ENCODE assay signal across 7 cellular contexts in the genomic region with DNA sequence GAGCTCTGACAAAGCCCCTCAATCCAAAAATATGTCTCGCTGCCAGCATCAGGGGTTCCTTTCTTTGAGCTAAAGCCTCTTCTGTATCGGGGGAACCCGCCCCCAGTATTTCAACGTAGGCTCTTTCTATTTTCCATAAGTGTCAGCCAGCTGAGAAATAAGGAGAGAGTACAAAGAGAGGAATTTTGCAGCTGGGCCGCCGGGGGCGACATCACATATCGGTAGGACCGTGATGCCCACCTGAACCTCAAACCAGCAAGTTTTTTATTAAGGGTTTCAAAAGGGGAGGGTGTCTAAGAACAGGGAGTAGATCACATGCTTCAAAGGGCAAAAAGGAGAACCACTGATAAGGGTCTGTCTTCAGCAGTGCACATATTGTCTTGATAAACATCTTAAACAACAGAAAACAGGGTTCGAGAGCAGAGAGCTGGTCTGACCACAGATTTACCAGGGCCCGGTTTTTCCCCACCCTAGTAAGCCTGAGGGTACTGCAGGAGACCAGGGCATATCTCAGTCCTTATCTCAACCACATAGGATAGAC.
DNase-seq lines count a peak whose midpoint lies in the region; ATAC-seq, FAIRE-seq and TF ChIP-seq lines count a peak whose summit lies in the region.
"Not testable (repeated sequence)": the region's sequence is repeated elsewhere in the genome, so short reads cannot be mapped to it uniquely, and the experiment has no call there.

No MANE protein-coding gene starts in this region.

- H3K27ac ChIP-seq in CD8-positive, alpha-beta T cell (ENCODE audit: low read depth, low read length): peak overlapping the region; percentile 46
- peak overlapping the region; percentile 69; the same call in 1 of the 2 replicates for H3K27ac ChIP-seq in Karpas-422 (ENCODE audit: low read length)
- peak overlapping the region in 3 of 4 donors; percentile 31 to 84 (median 76) for H3K27ac ChIP-seq in Peyer's patch
- H3K27ac ChIP-seq in small intestine (ENCODE audit: low read depth in 1 of 2, low read length in 1 of 2): peak overlapping the region; percentile 61 to 69

- not testable (repeated sequence) for H3K27me3 Mint-ChIP-seq in CD8-positive, alpha-beta T cell (ENCODE audit: low read depth); activated CD8-positive, alpha-beta T cell treated with anti-CD3 and anti-CD28 coated beads for 36 hours; activated naive CD8-positive, alpha-beta T cell treated with anti-CD3 and anti-CD28 coated beads for 36 hours; memory B cell

- not testable (repeated sequence) for H3K36me3 ChIP-seq in CD8-positive, alpha-beta T cell (ENCODE audit: insufficient read depth, low read length); Karpas-422 (ENCODE audit: insufficient read depth, low read length); Peyer's patch; small intestine (ENCODE audit: control insufficient read depth in 2 of 2, insufficient read depth in 2 of 2, low read length in 2 of 2)

- TF ChIP-seq POLR2A in Peyer's patch (IDR thresholded peaks at IDR 0.05): not testable (repeated sequence)

- CTCF ChIA-PET in CD8-positive, alpha-beta T cell (lab: Charles Lee): interaction anchor here (0.8 to 1.5 kb wide), 5 partner anchors 20 to 401 kb away, joined by 3 to 10 read pairs (median 4); no protein-coding TSS in a partner anchor
- CTCF ChIA-PET in activated CD8-positive, alpha-beta T cell treated with anti-CD3 and anti-CD28 coated beads for 36 hours (lab: Charles Lee): interaction anchor here (1.0 to 3.5 kb wide), 3 partner anchors 26 to 212 kb away, joined by 3 to 25 read pairs (median 10); no protein-coding TSS in a partner anchor

- H3K79me2 ChIP-seq in Karpas-422 (ENCODE audit: low read length): not testable (repeated sequence)

- FAIRE-seq in small intestine (lab: Jason Lieb, UNC): not testable (repeated sequence)

- POLR2A ChIA-PET in CD8-positive, alpha-beta T cell (lab: Charles Lee): interaction anchor here (0.5 to 1.2 kb wide), 5 partner anchors 11 to 94 kb away, joined by 3 to 4 read pairs (median 3); no protein-coding TSS in a partner anchor
- POLR2A ChIA-PET in activated CD8-positive, alpha-beta T cell treated with anti-CD3 and anti-CD28 coated beads for 36 hours (lab: Charles Lee): interaction anchor here (1.2 kb wide), 2 partner anchors 33 to 97 kb away, joined by 3 read pairs; no protein-coding TSS in a partner anchor

- H3K9me3 ChIP-seq in CD8-positive, alpha-beta T cell (ENCODE audit: low read length); Karpas-422 (ENCODE audit: low read length); Peyer's patch; small intestine (ENCODE audit: control insufficient read depth, low read depth): not testable (repeated sequence)

- WGBS in small intestine, 3 donors: 68 to 85% (median 72%) methylated on average over 11 of the region's 11 CpGs

- peak overlapping the region; percentile 52 for H3K4me2 ChIP-seq in Karpas-422 (ENCODE audit: low read depth, low read length, poor library complexity, severe bottlenecking)

- not testable (repeated sequence) for DNase-seq in CD8-positive, alpha-beta T cell; Karpas-422; activated CD8-positive, alpha-beta T cell treated with anti-CD3 and anti-CD28 coated beads for 36 hours; activated naive CD8-positive, alpha-beta T cell treated with anti-CD3 and anti-CD28 coated beads for 36 hours; memory B cell (ENCODE audit: low spot score in 2 of 2); small intestine
- DNase-seq in Peyer's patch: peak in 1 of 3 donors; percentile 40

- intact Hi-C loops in CD8-positive, alpha-beta T cell (cut with DNase I, micrococcal nuclease): loop anchor here in 1 of 2 experiments (10.0 kb wide), 1 partner anchor 255 kb away; no protein-coding TSS in a partner anchor
- intact Hi-C loops in activated CD8-positive, alpha-beta T cell treated with anti-CD3 and anti-CD28 coated beads for 36 hours (cut with micrococcal nuclease): not testable (repeated sequence)

- H3K9me3 Mint-ChIP-seq in CD8-positive, alpha-beta T cell; activated CD8-positive, alpha-beta T cell treated with anti-CD3 and anti-CD28 coated beads for 36 hours; activated naive CD8-positive, alpha-beta T cell treated with anti-CD3 and anti-CD28 coated beads for 36 hours; memory B cell: not testable (repeated sequence)

- not testable (repeated sequence) for H3K27me3 ChIP-seq in CD8-positive, alpha-beta T cell (ENCODE audit: insufficient read depth, low read length); Karpas-422 (ENCODE audit: low read length); Peyer's patch; small intestine (ENCODE audit: control insufficient read depth in 2 of 2, insufficient read depth in 2 of 2, low read length in 2 of 2)

- H3K4me3 Mint-ChIP-seq in CD8-positive, alpha-beta T cell: peak overlapping the region; percentile 73
- not testable (repeated sequence) for H3K4me3 Mint-ChIP-seq in activated CD8-positive, alpha-beta T cell treated with anti-CD3 and anti-CD28 coated beads for 36 hours
- peak overlapping the region; percentile 8 for H3K4me3 Mint-ChIP-seq in activated naive CD8-positive, alpha-beta T cell treated with anti-CD3 and anti-CD28 coated beads for 36 hours
- peak overlapping the region; percentile 15 for H3K4me3 Mint-ChIP-seq in memory B cell

- not testable (repeated sequence) for H3K9me2 ChIP-seq in Karpas-422 (replicated peaks; ENCODE audit: insufficient read depth, low read length)

- H3K36me3 Mint-ChIP-seq in CD8-positive, alpha-beta T cell; activated CD8-positive, alpha-beta T cell treated with anti-CD3 and anti-CD28 coated beads for 36 hours (ENCODE audit: low read depth); activated naive CD8-positive, alpha-beta T cell treated with anti-CD3 and anti-CD28 coated beads for 36 hours; memory B cell: not testable (repeated sequence)

- not testable (repeated sequence) for ATAC-seq in CD8-positive, alpha-beta T cell; activated CD8-positive, alpha-beta T cell treated with anti-CD3 and anti-CD28 coated beads for 36 hours; memory B cell (ENCODE audit: low read depth)

- TF ChIP-seq CTCF in CD8-positive, alpha-beta T cell (IDR thresholded peaks at IDR 0.05); Peyer's patch (IDR thresholded peaks at IDR 0.05); activated CD8-positive, alpha-beta T cell treated with anti-CD3 and anti-CD28 coated beads for 36 hours (IDR thresholded peaks at IDR 0.05): not testable (repeated sequence)

- peak overlapping the region; percentile 4; the same call in 1 of the 2 replicates for H2AFZ ChIP-seq in Karpas-422 (ENCODE audit: low read length)

- H3K4me1 ChIP-seq in CD8-positive, alpha-beta T cell (ENCODE audit: insufficient read depth, low read length): peaks cover 67% of the 10 kb centered on the region
- H3K4me1 ChIP-seq in Karpas-422 (ENCODE audit: low read length) (peaks cover 55% of the 10 kb centered on the region), Peyer's patch (peaks cover 0 to 37% (median 15%) of the 10 kb centered on the region in 4 donors)
- not testable (repeated sequence) for H3K4me1 ChIP-seq in small intestine (ENCODE audit: control insufficient read depth in 2 of 2, insufficient read depth in 1 of 2, low read depth in 1 of 2, low read length in 1 of 2)

- H3K4me1 Mint-ChIP-seq in CD8-positive, alpha-beta T cell (ENCODE audit: low read depth): peaks cover 74% of the 10 kb centered on the region
- H3K4me1 Mint-ChIP-seq in activated CD8-positive, alpha-beta T cell treated with anti-CD3 and anti-CD28 coated beads for 36 hours (ENCODE audit: low read depth): peaks cover 61% of the 10 kb centered on the region
- peaks cover 56% of the 10 kb centered on the region for H3K4me1 Mint-ChIP-seq in activated naive CD8-positive, alpha-beta T cell treated with anti-CD3 and anti-CD28 coated beads for 36 hours
- H3K4me1 Mint-ChIP-seq in memory B cell: peaks cover 66% of the 10 kb centered on the region

- 0 out of 2 replicates have a peak overlapping the region, but pooled peaks have one; percentile 18 for H3K9ac ChIP-seq in Karpas-422 (ENCODE audit: low read length)

- peak overlapping the region; percentile 91 for H3K27ac Mint-ChIP-seq in CD8-positive, alpha-beta T cell
- peak overlapping the region; percentile 62 for H3K27ac Mint-ChIP-seq in activated CD8-positive, alpha-beta T cell treated with anti-CD3 and anti-CD28 coated beads for 36 hours
- H3K27ac Mint-ChIP-seq in activated naive CD8-positive, alpha-beta T cell treated with anti-CD3 and anti-CD28 coated beads for 36 hours: peak overlapping the region; percentile 67
- peak overlapping the region; percentile 91 for H3K27ac Mint-ChIP-seq in memory B cell

- peak overlapping the region; percentile 39 for H3K4me3 ChIP-seq in CD8-positive, alpha-beta T cell (ENCODE audit: low read depth, low read length)
- H3K4me3 ChIP-seq in Karpas-422 (ENCODE audit: low read length): peak overlapping the region; percentile 24; the same call in 1 of the 2 replicates
- not testable (repeated sequence) for H3K4me3 ChIP-seq in Peyer's patch; small intestine (ENCODE audit: low read depth in 1 of 2, low read length in 2 of 2)

- not testable (repeated sequence) for H4K20me1 ChIP-seq in Karpas-422 (ENCODE audit: insufficient read depth, low read depth, low read length)
